Comparison of ENCODE assay signal across 2 cellular contexts in the genomic region with DNA sequence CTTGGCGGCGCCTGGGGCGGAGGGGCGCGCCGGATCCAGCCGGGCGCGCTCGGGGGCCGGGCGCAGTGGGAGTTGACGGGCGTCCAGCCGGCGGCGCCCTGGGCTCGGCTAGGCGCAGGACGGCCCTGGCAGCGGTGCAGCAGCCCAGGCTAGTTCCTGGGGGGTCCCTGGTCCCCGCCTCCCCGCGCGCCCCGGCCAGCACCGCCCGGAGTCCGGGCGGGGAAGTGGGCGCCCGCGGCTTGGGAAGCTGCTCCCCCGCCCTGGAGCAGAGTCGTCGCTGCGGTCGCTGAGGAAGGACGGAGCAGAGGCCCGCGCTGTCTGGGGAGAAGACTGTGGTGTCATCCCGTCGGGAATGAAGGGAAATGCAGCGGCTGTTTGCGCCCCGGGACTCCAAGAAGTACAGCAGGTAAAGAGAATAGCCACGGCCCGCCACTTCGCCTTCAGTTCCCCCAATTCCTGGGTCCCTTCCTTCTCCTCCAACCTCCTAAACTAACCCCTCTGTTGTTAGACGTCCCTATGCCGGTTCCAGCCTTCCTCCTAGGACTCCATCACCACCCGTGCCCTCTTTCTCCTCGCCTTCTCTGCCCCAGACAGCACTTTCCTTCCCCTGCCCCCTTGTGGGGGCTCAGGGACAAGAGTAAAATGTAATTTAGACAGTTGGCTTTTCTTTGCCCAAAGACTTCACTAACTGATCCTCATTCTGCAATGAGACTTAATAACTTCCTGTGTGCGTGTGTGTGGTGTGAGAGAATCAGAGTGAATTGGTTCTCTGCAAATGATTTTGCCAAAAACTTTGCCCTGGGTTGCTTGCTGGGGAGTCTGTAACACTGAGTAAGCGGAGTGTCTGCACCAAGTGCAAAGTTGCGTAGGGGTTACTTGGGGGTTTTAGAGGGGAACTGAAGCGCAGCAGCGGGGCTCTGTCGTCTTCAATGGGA.
TF ChIP-seq lines count a peak whose summit lies in the region.

No MANE protein-coding gene starts in this region.

TF ChIP-seq in IMR-90, 13 proteins besides CTCF, POLR2A, EP300 and RAD21:
- TF ChIP-seq NFE2L2 (IDR thresholded peaks at IDR 0.05; ENCODE audit: low read depth, low read length) (no peak), CHD1 (IDR thresholded peaks at IDR 0.05; ENCODE audit: low read depth, low read length) (no peak), SMC3 (IDR thresholded peaks at IDR 0.05; ENCODE audit: low read depth, low read length) (no peak), FOS (IDR thresholded peaks at IDR 0.05; ENCODE audit: low read depth, low read length) (no peak), RFX5 (IDR thresholded peaks at IDR 0.05; ENCODE audit: low read depth, low read length) (no peak), MAFK (IDR thresholded peaks at IDR 0.05; ENCODE audit: low read depth, low read length) (no peak), BHLHE40 (IDR thresholded peaks at IDR 0.05; ENCODE audit: low read depth, low read length) (no peak), MAZ (IDR thresholded peaks at IDR 0.05; ENCODE audit: borderline replicate concordance, low read depth, low read length) (no peak), CEBPB (IDR thresholded peaks at IDR 0.05; ENCODE audit: low read depth, low read length) (no peak), MXI1 (IDR thresholded peaks at IDR 0.05; ENCODE audit: borderline replicate concordance, low read depth, low read length) (no peak), RCOR1 (IDR thresholded peaks at IDR 0.05; ENCODE audit: insufficient replicate concordance, low read length) (no peak)
- TF ChIP-seq, protein P1, sequence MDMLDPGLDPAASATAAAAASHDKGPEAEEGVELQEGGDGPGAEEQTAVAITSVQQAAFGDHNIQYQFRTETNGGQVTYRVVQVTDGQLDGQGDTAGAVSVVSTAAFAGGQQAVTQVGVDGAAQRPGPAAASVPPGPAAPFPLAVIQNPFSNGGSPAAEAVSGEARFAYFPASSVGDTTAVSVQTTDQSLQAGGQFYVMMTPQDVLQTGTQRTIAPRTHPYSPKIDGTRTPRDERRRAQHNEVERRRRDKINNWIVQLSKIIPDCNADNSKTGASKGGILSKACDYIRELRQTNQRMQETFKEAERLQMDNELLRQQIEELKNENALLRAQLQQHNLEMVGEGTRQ (IDR thresholded peaks at IDR 0.05; ENCODE audit: low read depth, low read length) = no peak
- TF ChIP-seq, protein P2, sequence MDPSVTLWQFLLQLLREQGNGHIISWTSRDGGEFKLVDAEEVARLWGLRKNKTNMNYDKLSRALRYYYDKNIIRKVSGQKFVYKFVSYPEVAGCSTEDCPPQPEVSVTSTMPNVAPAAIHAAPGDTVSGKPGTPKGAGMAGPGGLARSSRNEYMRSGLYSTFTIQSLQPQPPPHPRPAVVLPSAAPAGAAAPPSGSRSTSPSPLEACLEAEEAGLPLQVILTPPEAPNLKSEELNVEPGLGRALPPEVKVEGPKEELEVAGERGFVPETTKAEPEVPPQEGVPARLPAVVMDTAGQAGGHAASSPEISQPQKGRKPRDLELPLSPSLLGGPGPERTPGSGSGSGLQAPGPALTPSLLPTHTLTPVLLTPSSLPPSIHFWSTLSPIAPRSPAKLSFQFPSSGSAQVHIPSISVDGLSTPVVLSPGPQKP (IDR thresholded peaks at IDR 0.05; ENCODE audit: borderline replicate concordance, low read depth, low read length) = no peak

TF ChIP-seq in HepG2, 621 proteins besides CTCF, POLR2A, EP300 and RAD21:
- TF ChIP-seq ZMAT3 (CRISPR knock-in tag; conservative IDR thresholded peaks at IDR 0.05) (no peak), NFKB2 (CRISPR knock-in tag; IDR thresholded peaks at IDR 0.05; ENCODE audit: borderline replicate concordance) (no peak), GABPB1 (CRISPR knock-in tag; IDR thresholded peaks at IDR 0.05) (no peak), ZNF282 (IDR thresholded peaks at IDR 0.05; ENCODE audit: partially characterized antibody) (no peak), ZKSCAN1 (IDR thresholded peaks at IDR 0.05; ENCODE audit: low read length) (no peak), ZNF598 (CRISPR knock-in tag; IDR thresholded peaks at IDR 0.05; ENCODE audit: borderline replicate concordance) (no peak)
